Comparison of ENCODE assay signal across 8 cellular contexts in genomic region chr15:75686212-75686642, GRCh38. TPM values are rescaled to one million over a fixed set of nuclear protein-coding genes. Genes with fewer than 3 reads are reported as not detected.
DNase-seq lines count a peak whose midpoint lies in the region; ATAC-seq and TF ChIP-seq lines count a peak whose summit lies in the region.
"Not testable (repeated sequence)": the region's sequence is repeated elsewhere in the genome, so short reads cannot be mapped to it uniquely, and the experiment has no call there.

No MANE protein-coding gene starts in this region.

- H3K4me3 Mint-ChIP-seq in Caco-2 (ENCODE audit: unreplicated experiment); stimulated activated memory B cell treated with anti-CD40 and anti-IgM and Interleukin-4, amounts not matched to agents 10 μg/mL and 1 μg/mL and 100 μg/mL, for 72 hours: not testable (repeated sequence)

- not testable (repeated sequence) for H3K27ac Mint-ChIP-seq in Caco-2 (ENCODE audit: unreplicated experiment); stimulated activated memory B cell treated with anti-CD40 and anti-IgM and Interleukin-4, amounts not matched to agents 10 μg/mL and 1 μg/mL and 100 μg/mL, for 72 hours

- WGBS in heart left ventricle, 4 donors, result 13 to 34% (median 26%) methylated on average over 9 to 14 of the region's 14 CpGs
- 31 to 33% (median 32%) methylated on average over 14 of the region's 14 CpGs for WGBS in ovary, 3 donors

- H3K36me3 Mint-ChIP-seq in Caco-2 (ENCODE audit: insufficient read depth, unreplicated experiment); stimulated activated memory B cell treated with anti-CD40 and anti-IgM and Interleukin-4, amounts not matched to agents 10 μg/mL and 1 μg/mL and 100 μg/mL, for 72 hours: not testable (repeated sequence)

- H3K9me3 Mint-ChIP-seq in Caco-2 (ENCODE audit: unreplicated experiment); stimulated activated memory B cell treated with anti-CD40 and anti-IgM and Interleukin-4, amounts not matched to agents 10 μg/mL and 1 μg/mL and 100 μg/mL, for 72 hours: not testable (repeated sequence)

- not testable (repeated sequence) for H3K27me3 ChIP-seq in Caco-2 (replicated peaks; ENCODE audit: control insufficient read depth, insufficient read depth, low read length); heart left ventricle; ovary

- H3K27ac ChIP-seq in heart left ventricle, ovary: not testable (repeated sequence)

- not testable (repeated sequence) for H3K4me3 ChIP-seq in Caco-2 (ENCODE audit: low read depth, low read length); astrocyte of the cerebellum (ENCODE audit: low read depth, low read length); heart left ventricle; ovary

- H3K4me1 ChIP-seq in Caco-2; ovary (ENCODE audit: insufficient read depth): not testable (repeated sequence)
- H3K4me1 ChIP-seq in heart left ventricle, result peaks cover 0 to 11% (median 5%) of the 10 kb centered on the region in 12 donors

- CTCF ChIA-PET in Caco-2 (lab: Charles Lee), result interaction anchor here (0.6 to 1.0 kb wide), 18 partner anchors 8 to 358 kb away, joined by 3 to 14 read pairs (median 4); partner anchors contain the start of genes IMP3, SNUPN and SNX33

- ATAC-seq in HG03108 (IDR thresholded peaks at IDR 0.05; ENCODE audit: unreplicated experiment) (peak; percentile 53), heart left ventricle (peak; percentile 42 to 80 (median 74))
- ATAC-seq in stimulated activated memory B cell treated with anti-CD40 and anti-IgM and Interleukin-4, amounts not matched to agents 10 μg/mL and 1 μg/mL and 100 μg/mL, for 72 hours, result peak; percentile 73

- POLR2A ChIA-PET in Caco-2 (lab: Charles Lee), result interaction anchor here (0.5 kb wide), 1 partner anchor 628 kb away, joined by 5 read pairs; no protein-coding TSS in a partner anchor

- not testable (repeated sequence) for TF ChIP-seq POLR2A in heart left ventricle (IDR thresholded peaks at IDR 0.05); ovary (IDR thresholded peaks at IDR 0.05)

- H3K4me1 Mint-ChIP-seq in Caco-2 (ENCODE audit: low read depth, unreplicated experiment); stimulated activated memory B cell treated with anti-CD40 and anti-IgM and Interleukin-4, amounts not matched to agents 10 μg/mL and 1 μg/mL and 100 μg/mL, for 72 hours: not testable (repeated sequence)

- intact Hi-C loops in Caco-2 (cut with micrococcal nuclease; ENCODE audit: unreplicated experiment), result not testable (repeated sequence)
- intact Hi-C loops in heart left ventricle (cut with DNase I) (loop anchor here (2.0 to 10.0 kb wide), 9 partner anchors 36 to 321 kb away; partner anchors contain the start of gene MAN2C1 (in 4 of the 10)), ovary (cut with DNase I) (loop anchor here in 3 of 4 donors (5.0 to 10.0 kb wide), 6 partner anchors 46 to 181 kb away; no protein-coding TSS in a partner anchor)

- in situ Hi-C loops in astrocyte of the cerebellum (cut with HindIII; ENCODE audit: low sequenced_read_pairs), result not testable (repeated sequence)

- not testable (repeated sequence) for TF ChIP-seq EP300 in ovary (IDR thresholded peaks at IDR 0.05)

- H3K36me3 ChIP-seq in Caco-2 (ENCODE audit: control insufficient read depth, insufficient read depth, low read length); ovary: not testable (repeated sequence)
- H3K36me3 ChIP-seq in heart left ventricle, result peaks cover 0 to 27% (median 3%) of the 10 kb centered on the region in 9 donors

- BruUV-seq in Caco-2 (replicated peaks; lab: Mats Ljungman, UMichigan), result not testable (repeated sequence)

- peak; percentile 80 to 90 for DNase-seq in Caco-2
- peak; percentile 25 for DNase-seq in NCI-H748 (lab: John Stamatoyannopoulos, UW; ENCODE audit: unreplicated experiment)
- DNase-seq in activated CD4-positive, alpha-beta T cell treated with anti-CD3 and anti-CD28 coated beads for 24 hours (ENCODE audit: low read depth in 2 of 2), result peak; percentile 70 to 81
- DNase-seq in astrocyte of the cerebellum (ENCODE audit: low read depth), result not testable (repeated sequence)
- peak; percentile 78 to 90 (median 82) for DNase-seq in heart left ventricle
- peak; percentile 71 to 90 (median 80) for DNase-seq in ovary

- not testable (repeated sequence) for H3K9me3 ChIP-seq in Caco-2, heart left ventricle, ovary

- not testable (repeated sequence) for H3K27me3 Mint-ChIP-seq in Caco-2 (ENCODE audit: insufficient read depth, unreplicated experiment)
- peaks cover 15% of the 10 kb centered on the region for H3K27me3 Mint-ChIP-seq in stimulated activated memory B cell treated with anti-CD40 and anti-IgM and Interleukin-4, amounts not matched to agents 10 μg/mL and 1 μg/mL and 100 μg/mL, for 72 hours

- peak; percentile 48 to 67 for TF ChIP-seq CTCF in Caco-2 (IDR thresholded peaks at IDR 0.05; ENCODE audit: insufficient read depth in 1 of 2, low read depth in 1 of 2, low read length in 1 of 2, severe bottlenecking in 1 of 2, unreplicated experiment in 1 of 2)
- peak; percentile 63 for TF ChIP-seq CTCF in astrocyte of the cerebellum (IDR thresholded peaks at IDR 0.05; ENCODE audit: low read depth, low read length, missing control alignments)
- TF ChIP-seq CTCF in heart left ventricle (IDR thresholded peaks at IDR 0.05), result peak; percentile 66 to 90 (median 80)
- TF ChIP-seq CTCF in ovary (IDR thresholded peaks at IDR 0.05), result peak; percentile 40 to 66 (median 56)

RNA-seq across cellular contexts. Expression of gene CSPG4, which starts 26.4 kb away (rescaled TPM):
- total RNA-seq in Caco-2 (2022), result 0.12 and 0.20 TPM in 2 replicates
- total RNA-seq in heart left ventricle, result 10 to 100 TPM in 8 of 9 donors, 1 to 10 TPM in 1; 9.0 to 46.9 (median 18.8) TPM
- 10 to 100 TPM in 1 of 2 donors, 1 to 10 TPM in 1; 8.5 to 13.9 TPM for polyA plus RNA-seq in heart left ventricle
- 10 to 100 TPM in 2 of 7 donors, 1 to 10 TPM in 5; 4.2 to 30.0 (median 5.2) TPM for total RNA-seq in ovary
- polyA plus RNA-seq in ovary, result 1 to 10 TPM; 3.3 to 7.8 TPM

RNA-seq across cellular contexts. Expression of gene SNX33, which starts 38.5 kb away (rescaled TPM):
- total RNA-seq in Caco-2 (2022), result 17.9 and 19.4 TPM in 2 replicates
- 10 to 100 TPM in 6 of 9 donors, 1 to 10 TPM in 3; 8.3 to 20.9 (median 11.6) TPM for total RNA-seq in heart left ventricle
- 1 to 10 TPM; 7.7 to 9.2 TPM for polyA plus RNA-seq in heart left ventricle
- 10 to 100 TPM; 16.0 to 37.3 (median 32.3) TPM for total RNA-seq in ovary
- polyA plus RNA-seq in ovary, result 10 to 100 TPM; 23.4 to 28.3 TPM

RNA-seq across cellular contexts. Expression of gene IMP3, which starts 46.2 kb away (rescaled TPM):
- total RNA-seq in Caco-2 (2022) (58.4 and 60.4 TPM in 2 replicates), heart left ventricle (100 to 1,000 TPM in 2 of 9 donors, 10 to 100 TPM in 7; 37.1 to 151 (median 44.5) TPM), ovary (100 to 1,000 TPM in 2 of 7 donors, 10 to 100 TPM in 5; 45.1 to 106 (median 59.6) TPM)
- polyA plus RNA-seq in heart left ventricle (10 to 100 TPM; 38.4 to 88.1 TPM), ovary (10 to 100 TPM; 47.1 to 51.6 TPM)
